Comparison of ENCODE assay signal across 22 cellular contexts in the genomic region with DNA sequence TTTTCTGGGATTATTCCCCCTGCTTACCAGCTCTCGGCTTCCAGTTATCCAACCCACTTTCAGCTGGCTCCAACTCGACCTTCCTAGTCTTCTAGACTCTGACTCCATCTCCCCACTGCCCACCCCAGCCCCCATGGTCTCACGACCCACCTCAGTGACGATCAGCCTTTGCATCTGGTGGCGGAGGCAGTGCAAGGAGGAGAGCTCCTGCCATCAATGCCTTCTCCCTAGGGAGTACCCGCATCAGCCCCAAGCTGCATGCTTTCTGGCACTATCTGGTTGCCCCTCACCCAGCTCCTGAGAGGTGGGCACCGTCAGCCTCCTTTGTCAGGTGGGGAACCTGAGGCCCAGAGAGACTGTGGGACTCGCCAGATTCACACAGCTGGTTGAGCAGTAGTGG.
"Had no signal": no experiment of that assay in that cellular context is flagged by ENCODE, and none has a peak within 500 bp of the region (broad histone marks: within the 10 kb centered on the region; RNA-seq: fewer than 3 reads in every experiment).

No MANE protein-coding gene starts in this region.

- H3K27ac Mint-ChIP-seq: naive thymus-derived CD4-positive, alpha-beta T cell; stimulated activated effector memory CD8-positive, alpha-beta T cell treated with anti-CD3 and anti-CD28 coated beads, Interleukin-12 subunit alpha, Interleukin-12 subunit beta, amount 100 ng/mL, for 72 hours had no signal

- H3K9ac ChIP-seq: parathyroid adenoma had no signal

- DNase-seq: cortex of kidney; foreskin fibroblast; gastrocnemius medialis; left cardiac atrium; left lung; mesenchymal stem cell; midbrain; naive thymus-derived CD4-positive, alpha-beta T cell; sigmoid colon; stimulated activated CD4-positive, alpha-beta T cell treated with anti-CD3 and anti-CD28 coated beads, Interleukin-2, amount 100 ng/mL, for 24 hours; stimulated activated CD4-positive, alpha-beta T cell treated with anti-CD3 and anti-CD28 coated beads, Interleukin-4, amount 100 ng/mL, for 24 hours; stimulated activated naive CD4-positive, alpha-beta T cell treated with Interleukin-2 at 50 U/mL for 16 hours; stomach; thyroid gland; trophoblast cell had no signal

- H2AFZ ChIP-seq: parathyroid adenoma had no signal

- H3K9me3 Mint-ChIP-seq: stimulated activated effector memory CD8-positive, alpha-beta T cell treated with anti-CD3 and anti-CD28 coated beads, Interleukin-12 subunit alpha, Interleukin-12 subunit beta, amount 100 ng/mL, for 72 hours had no signal

- H3K4me3 Mint-ChIP-seq: naive thymus-derived CD4-positive, alpha-beta T cell; stimulated activated effector memory CD8-positive, alpha-beta T cell treated with anti-CD3 and anti-CD28 coated beads, Interleukin-12 subunit alpha, Interleukin-12 subunit beta, amount 100 ng/mL, for 72 hours had no signal

- H3K9me3 ChIP-seq: gastrocnemius medialis, left lung, neutrophil, prostate gland, right atrium auricular region, sigmoid colon, stomach, thyroid gland had no signal

- H3K4me1 ChIP-seq: gastrocnemius medialis, left lung, parathyroid adenoma, prostate gland, right atrium auricular region, sigmoid colon, thyroid gland had no signal

- H3K36me3 Mint-ChIP-seq: stimulated activated effector memory CD8-positive, alpha-beta T cell treated with anti-CD3 and anti-CD28 coated beads, Interleukin-12 subunit alpha, Interleukin-12 subunit beta, amount 100 ng/mL, for 72 hours had no signal

- H3K4me3 ChIP-seq: gastrocnemius medialis, left lung, prostate gland, right atrium auricular region, sigmoid colon, stomach, thyroid gland had no signal

- H3K79me2 ChIP-seq: parathyroid adenoma had no signal

- H3K27me3 ChIP-seq: right atrium auricular region, thyroid gland had no signal

- ATAC-seq: esophagus mucosa; gastrocnemius medialis; left cardiac atrium; left lung; naive thymus-derived CD4-positive, alpha-beta T cell; stimulated activated effector memory CD8-positive, alpha-beta T cell treated with anti-CD3 and anti-CD28 coated beads, Interleukin-12 subunit alpha, Interleukin-12 subunit beta, amount 100 ng/mL, for 72 hours had no signal

- H3K27ac ChIP-seq: epithelial cell of prostate, gastrocnemius medialis, left lung, neutrophil, parathyroid adenoma, prostate gland, right atrium auricular region, sigmoid colon, stomach, thyroid gland had no signal

- H3K4me1 Mint-ChIP-seq: stimulated activated effector memory CD8-positive, alpha-beta T cell treated with anti-CD3 and anti-CD28 coated beads, Interleukin-12 subunit alpha, Interleukin-12 subunit beta, amount 100 ng/mL, for 72 hours had no signal

- H3K36me3 ChIP-seq: gastrocnemius medialis, left lung, neutrophil, prostate gland, right atrium auricular region, sigmoid colon, stomach, thyroid gland had no signal
